ENCODE assay signal across 1 cellular context in the genomic region with DNA sequence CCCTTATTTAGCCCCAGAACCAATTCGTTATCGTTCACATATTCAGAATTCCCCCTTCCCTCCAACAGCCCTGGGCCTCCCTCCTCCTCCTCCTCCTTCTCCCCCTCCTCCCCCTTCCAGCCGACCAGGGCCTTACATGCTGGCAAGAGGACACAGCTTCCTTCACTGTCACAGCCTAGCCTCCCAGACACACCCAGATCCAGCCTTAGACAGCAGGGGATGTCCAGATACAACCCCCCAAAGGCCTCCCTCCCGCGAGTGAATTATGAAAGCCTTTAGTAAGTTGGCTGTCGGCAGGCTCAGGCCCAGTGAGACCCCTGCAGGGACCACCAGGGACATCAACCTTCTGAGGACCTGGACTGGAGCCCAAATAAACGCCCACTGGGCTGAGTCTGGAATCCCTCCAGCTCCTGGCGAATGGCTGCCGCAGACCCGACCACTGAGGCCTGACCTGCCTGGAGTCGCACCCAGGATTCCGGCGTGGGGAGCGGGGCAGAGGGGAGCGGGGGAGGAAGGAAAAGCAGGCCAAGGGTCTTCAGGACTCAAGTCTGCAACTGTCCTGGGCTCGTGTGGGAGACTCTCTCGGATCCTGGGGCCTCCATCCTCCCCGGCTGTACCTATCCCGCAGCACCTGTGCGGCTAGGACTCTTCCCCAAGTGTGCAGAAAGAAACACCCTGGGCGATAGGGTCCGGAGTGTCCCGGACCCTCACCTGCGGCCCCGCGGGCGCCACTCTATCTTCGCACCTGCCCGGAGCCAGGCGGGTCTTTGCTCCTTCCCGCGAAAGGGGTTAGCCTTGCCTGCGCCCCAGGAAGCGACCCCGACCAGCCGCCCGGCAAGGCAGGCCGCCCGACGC.
A peak's percentile ranks its signal among the peaks of the same experiment; 100 is the strongest.
TF ChIP-seq lines count a peak whose summit lies in the region.

No MANE protein-coding gene starts in this region.

TF ChIP-seq in HEK293, 187 proteins besides CTCF, POLR2A, EP300 and RAD21 (continued from another document):
- TF ChIP-seq, protein P1, sequence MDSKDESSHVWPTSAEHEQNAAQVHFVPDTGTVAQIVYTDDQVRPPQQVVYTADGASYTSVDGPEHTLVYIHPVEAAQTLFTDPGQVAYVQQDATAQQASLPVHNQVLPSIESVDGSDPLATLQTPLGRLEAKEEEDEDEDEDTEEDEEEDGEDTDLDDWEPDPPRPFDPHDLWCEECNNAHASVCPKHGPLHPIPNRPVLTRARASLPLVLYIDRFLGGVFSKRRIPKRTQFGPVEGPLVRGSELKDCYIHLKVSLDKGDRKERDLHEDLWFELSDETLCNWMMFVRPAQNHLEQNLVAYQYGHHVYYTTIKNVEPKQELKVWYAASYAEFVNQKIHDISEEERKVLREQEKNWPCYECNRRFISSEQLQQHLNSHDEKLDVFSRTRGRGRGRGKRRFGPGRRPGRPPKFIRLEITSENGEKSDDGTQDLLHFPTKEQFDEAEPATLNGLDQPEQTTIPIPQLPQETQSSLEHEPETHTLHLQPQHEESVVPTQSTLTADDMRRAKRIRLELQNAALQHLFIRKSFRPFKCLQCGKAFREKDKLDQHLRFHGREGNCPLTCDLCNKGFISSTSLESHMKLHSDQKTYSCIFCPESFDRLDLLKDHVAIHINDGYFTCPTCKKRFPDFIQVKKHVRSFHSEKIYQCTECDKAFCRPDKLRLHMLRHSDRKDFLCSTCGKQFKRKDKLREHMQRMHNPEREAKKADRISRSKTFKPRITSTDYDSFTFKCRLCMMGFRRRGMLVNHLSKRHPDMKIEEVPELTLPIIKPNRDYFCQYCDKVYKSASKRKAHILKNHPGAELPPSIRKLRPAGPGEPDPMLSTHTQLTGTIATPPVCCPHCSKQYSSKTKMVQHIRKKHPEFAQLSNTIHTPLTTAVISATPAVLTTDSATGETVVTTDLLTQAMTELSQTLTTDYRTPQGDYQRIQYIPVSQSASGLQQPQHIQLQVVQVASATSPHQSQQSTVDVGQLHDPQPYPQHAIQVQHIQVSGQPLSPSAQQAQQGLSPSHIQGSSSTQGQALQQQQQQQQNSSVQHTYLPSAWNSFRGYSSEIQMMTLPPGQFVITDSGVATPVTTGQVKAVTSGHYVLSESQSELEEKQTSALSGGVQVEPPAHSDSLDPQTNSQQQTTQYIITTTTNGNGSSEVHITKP (tag by site-specific recombination; IDR thresholded peaks at IDR 0.05) = peak; percentile 30; the same call in 1 of the 2 replicates
- TF ChIP-seq ZNF677 (tag by site-specific recombination; IDR thresholded peaks at IDR 0.05) = no peak
- TF ChIP-seq ZNF624 (tag by site-specific recombination; IDR thresholded peaks at IDR 0.05) = no peak
- TF ChIP-seq, protein P2, sequence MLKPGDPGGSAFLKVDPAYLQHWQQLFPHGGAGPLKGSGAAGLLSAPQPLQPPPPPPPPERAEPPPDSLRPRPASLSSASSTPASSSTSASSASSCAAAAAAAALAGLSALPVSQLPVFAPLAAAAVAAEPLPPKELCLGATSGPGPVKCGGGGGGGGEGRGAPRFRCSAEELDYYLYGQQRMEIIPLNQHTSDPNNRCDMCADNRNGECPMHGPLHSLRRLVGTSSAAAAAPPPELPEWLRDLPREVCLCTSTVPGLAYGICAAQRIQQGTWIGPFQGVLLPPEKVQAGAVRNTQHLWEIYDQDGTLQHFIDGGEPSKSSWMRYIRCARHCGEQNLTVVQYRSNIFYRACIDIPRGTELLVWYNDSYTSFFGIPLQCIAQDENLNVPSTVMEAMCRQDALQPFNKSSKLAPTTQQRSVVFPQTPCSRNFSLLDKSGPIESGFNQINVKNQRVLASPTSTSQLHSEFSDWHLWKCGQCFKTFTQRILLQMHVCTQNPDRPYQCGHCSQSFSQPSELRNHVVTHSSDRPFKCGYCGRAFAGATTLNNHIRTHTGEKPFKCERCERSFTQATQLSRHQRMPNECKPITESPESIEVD (tag by site-specific recombination; IDR thresholded peaks at IDR 0.05) = no peak
- TF ChIP-seq ZFHX2 (tag by site-specific recombination; conservative IDR thresholded peaks at IDR 0.05) = peak; percentile 70
- TF ChIP-seq SP2 (tag by site-specific recombination; IDR thresholded peaks at IDR 0.05) = peak; percentile 45
- TF ChIP-seq ZNF501 (tag by site-specific recombination; IDR thresholded peaks at IDR 0.05) = peak; percentile 59; the same call in 1 of the 2 replicates
- TF ChIP-seq ZNF335 (tag by site-specific recombination; conservative IDR thresholded peaks at IDR 0.05) = peak; percentile 79
- TF ChIP-seq GLIS2 (tag by site-specific recombination; IDR thresholded peaks at IDR 0.05) = peak; percentile 83
- TF ChIP-seq, protein P3, sequence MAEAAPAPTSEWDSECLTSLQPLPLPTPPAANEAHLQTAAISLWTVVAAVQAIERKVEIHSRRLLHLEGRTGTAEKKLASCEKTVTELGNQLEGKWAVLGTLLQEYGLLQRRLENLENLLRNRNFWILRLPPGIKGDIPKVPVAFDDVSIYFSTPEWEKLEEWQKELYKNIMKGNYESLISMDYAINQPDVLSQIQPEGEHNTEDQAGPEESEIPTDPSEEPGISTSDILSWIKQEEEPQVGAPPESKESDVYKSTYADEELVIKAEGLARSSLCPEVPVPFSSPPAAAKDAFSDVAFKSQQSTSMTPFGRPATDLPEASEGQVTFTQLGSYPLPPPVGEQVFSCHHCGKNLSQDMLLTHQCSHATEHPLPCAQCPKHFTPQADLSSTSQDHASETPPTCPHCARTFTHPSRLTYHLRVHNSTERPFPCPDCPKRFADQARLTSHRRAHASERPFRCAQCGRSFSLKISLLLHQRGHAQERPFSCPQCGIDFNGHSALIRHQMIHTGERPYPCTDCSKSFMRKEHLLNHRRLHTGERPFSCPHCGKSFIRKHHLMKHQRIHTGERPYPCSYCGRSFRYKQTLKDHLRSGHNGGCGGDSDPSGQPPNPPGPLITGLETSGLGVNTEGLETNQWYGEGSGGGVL (tag by site-specific recombination; IDR thresholded peaks at IDR 0.05) = peak; percentile 90
- TF ChIP-seq ZFP3 (tag by site-specific recombination; IDR thresholded peaks at IDR 0.05; ENCODE audit: low read depth) = no peak
- TF ChIP-seq ZNF292 (tag by site-specific recombination; IDR thresholded peaks at IDR 0.05; ENCODE audit: borderline replicate concordance, low read depth) = no peak
- TF ChIP-seq, protein P4, sequence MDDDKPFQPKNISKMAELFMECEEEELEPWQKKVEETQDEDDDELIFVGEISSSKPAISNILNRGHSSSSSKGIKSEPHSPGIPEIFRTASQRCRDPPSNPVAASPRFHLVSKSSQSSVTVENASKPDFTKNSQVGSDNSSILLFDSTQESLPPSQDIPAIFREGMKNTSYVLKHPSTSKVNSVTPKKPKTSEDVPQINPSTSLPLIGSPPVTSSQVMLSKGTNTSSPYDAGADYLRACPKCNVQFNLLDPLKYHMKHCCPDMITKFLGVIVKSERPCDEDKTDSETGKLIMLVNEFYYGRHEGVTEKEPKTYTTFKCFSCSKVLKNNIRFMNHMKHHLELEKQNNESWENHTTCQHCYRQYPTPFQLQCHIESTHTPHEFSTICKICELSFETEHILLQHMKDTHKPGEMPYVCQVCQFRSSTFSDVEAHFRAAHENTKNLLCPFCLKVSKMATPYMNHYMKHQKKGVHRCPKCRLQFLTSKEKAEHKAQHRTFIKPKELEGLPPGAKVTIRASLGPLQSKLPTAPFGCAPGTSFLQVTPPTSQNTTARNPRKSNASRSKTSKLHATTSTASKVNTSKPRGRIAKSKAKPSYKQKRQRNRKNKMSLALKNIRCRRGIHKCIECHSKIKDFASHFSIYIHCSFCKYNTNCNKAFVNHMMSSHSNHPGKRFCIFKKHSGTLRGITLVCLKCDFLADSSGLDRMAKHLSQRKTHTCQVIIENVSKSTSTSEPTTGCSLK (tag by site-specific recombination; IDR thresholded peaks at IDR 0.05) = no peak
- TF ChIP-seq ZNF610 (tag by site-specific recombination; IDR thresholded peaks at IDR 0.05; ENCODE audit: borderline replicate concordance) = no peak
- peak; percentile 60 for TF ChIP-seq SP3 (tag by site-specific recombination; IDR thresholded peaks at IDR 0.05)
- peak; percentile 24; the same call in 1 of the 2 replicates for TF ChIP-seq EGR2 (tag by site-specific recombination; IDR thresholded peaks at IDR 0.05; ENCODE audit: low read depth)
- TF ChIP-seq TRIM28 (IDR thresholded peaks at IDR 0.05; ENCODE audit: borderline replicate concordance, low read length) = no peak
- no peak for TF ChIP-seq ZSCAN23 (tag by site-specific recombination; IDR thresholded peaks at IDR 0.05)
